Comparison of ENCODE assay signal across 13 cellular contexts in genomic region chr20:51106011-51106410, GRCh38.
DNase-seq lines count a peak whose midpoint lies in the region; ATAC-seq, FAIRE-seq and TF ChIP-seq lines count a peak whose summit lies in the region.
"Had no signal": no experiment of that assay in that cellular context is flagged by ENCODE, and none has a peak within 500 bp of the region (broad histone marks: within the 10 kb centered on the region; RNA-seq: fewer than 3 reads in every experiment).

No MANE protein-coding gene starts in this region.

- BruUV-seq in HepG2 (replicated peaks; lab: Mats Ljungman, UMichigan): no TSS peak

- no peak for TF ChIP-seq CTCF in HepG2 (CRISPR knock-in tag; IDR thresholded peaks at IDR 0.05)
- TF ChIP-seq CTCF in right lobe of liver (IDR thresholded peaks at IDR 0.05): no peak
- TF ChIP-seq CTCF in choroid plexus epithelial cell (conservative IDR thresholded peaks at IDR 0.05; ENCODE audit: low read depth, low read length): no peak

- H3K79me2 ChIP-seq in HepG2 (ENCODE audit: insufficient read depth, low read length): no peaks in the 10 kb centered on the region

- H2BK120ac ChIP-seq in neuronal stem cell (ENCODE audit: low read depth, low read length): no peak overlapping the region

- H4K20me1 ChIP-seq in HepG2 (ENCODE audit: insufficient read depth, low read length): no peaks in the 10 kb centered on the region
- H4K20me1 ChIP-seq: BLaER1 treated with 17β-estradiol and CSF1 and Interleukin-3, amounts not matched to agents 10 nM and 100 nM had no signal

- no peak overlapping the region for H3K23ac ChIP-seq in neuronal stem cell (ENCODE audit: low read depth, low read length, poor library complexity)

- TF ChIP-seq EP300 in HepG2 (IDR thresholded peaks at IDR 0.05; ENCODE audit: low read depth in 2 of 2, low read length in 2 of 2) (no peak), HepG2 (CRISPR knock-in tag; IDR thresholded peaks at IDR 0.05; ENCODE audit: borderline replicate concordance) (no peak)

- H3K36me3 ChIP-seq in HepG2 (replicated peaks in 1 of 2; ENCODE audit: control insufficient read depth in 1 of 2, insufficient read depth in 2 of 2, low read length in 2 of 2): no peaks in the 10 kb centered on the region
- no peaks in the 10 kb centered on the region for H3K36me3 ChIP-seq in right lobe of liver
- no peaks in the 10 kb centered on the region for H3K36me3 ChIP-seq in neuronal stem cell (replicated peaks in 1 of 2; ENCODE audit: control insufficient read depth in 2 of 2, insufficient read depth in 2 of 2, low read length in 2 of 2)
- H3K36me3 ChIP-seq: BLaER1 treated with 17β-estradiol and CSF1 and Interleukin-3, amounts not matched to agents 10 nM and 100 nM had no signal

- DNase-seq in HepG2 (ENCODE audit: low spot score): peak; percentile 15
- DNase-seq in right lobe of liver: no peak
- peak; percentile 83 for DNase-seq in choroid plexus epithelial cell (ENCODE audit: low read depth)
- DNase-seq in neuronal stem cell (ENCODE audit: low spot score): peak; percentile 35
- DNase-seq in NOMO-1 (lab: John Stamatoyannopoulos, UW; ENCODE audit: unreplicated experiment in 2 of 2): no peak
- DNase-seq in SW480 (ENCODE audit: low spot score): no peak
- DNase-seq: 8988T; CD4-positive, CD25-positive, alpha-beta regulatory T cell; DMS53; GOT3; H9 had no signal

- H3K18ac ChIP-seq in neuronal stem cell (ENCODE audit: low read length): no peak overlapping the region

- H4K91ac ChIP-seq in neuronal stem cell (ENCODE audit: low read depth, low read length, poor library complexity): no peak overlapping the region

- no peak overlapping the region for H4K8ac ChIP-seq in neuronal stem cell (ENCODE audit: low read depth, low read length)

- no peak for TF ChIP-seq POLR2A in HepG2 (IDR thresholded peaks at IDR 0.05; ENCODE audit: insufficient read depth in 1 of 2, low read depth in 2 of 2, low read length in 2 of 2)
- no peak for TF ChIP-seq POLR2A in right lobe of liver (IDR thresholded peaks at IDR 0.05)

- intact Hi-C loops in HepG2 (cut with micrococcal nuclease; ENCODE audit: unreplicated experiment) (no loop called here), right lobe of liver (cut with DNase I) (no loop called here)

- H3K9ac ChIP-seq in HepG2 (ENCODE audit: insufficient read depth, low read depth, low read length): no peak overlapping the region
- no peak overlapping the region for H3K9ac ChIP-seq in neuronal stem cell (ENCODE audit: low read depth, low read length, poor library complexity)
- H3K9ac ChIP-seq: BLaER1 treated with 17β-estradiol and CSF1 and Interleukin-3, amounts not matched to agents 10 nM and 100 nM had no signal

- CTCF ChIA-PET in HepG2 (lab: Yijun Ruan, JAX; ENCODE audit: low intra/inter-chr PET ratio, low total read pairs): no interaction called here

- H3K27me3 ChIP-seq in HepG2 (ENCODE audit: control insufficient read depth in 1 of 2, insufficient read depth in 2 of 2, low read length in 2 of 2) (peaks cover 3 to 50% of the 10 kb centered on the region in 2 experiments; a peak in 4 of 5 replicates), right lobe of liver (no peaks in the 10 kb centered on the region), neuronal stem cell (ENCODE audit: control insufficient read depth in 3 of 3, insufficient read depth in 3 of 3, low read depth in 1 of 3, low read length in 3 of 3) (peaks cover 0 to 6% (median 0%) of the 10 kb centered on the region in 3 experiments)
- H3K27me3 ChIP-seq: BLaER1 treated with 17β-estradiol and CSF1 and Interleukin-3, amounts not matched to agents 10 nM and 100 nM had no signal

- H2BK5ac ChIP-seq in neuronal stem cell (ENCODE audit: low read length): no peak overlapping the region

- in situ Hi-C loops in HepG2 (cut with HindIII; ENCODE audit: extremely low pct_ligation_motif_present, low pct_unique_long_range_greater_than_20kb): no loop called here

- TF ChIP-seq RAD21 in HepG2 (CRISPR knock-in tag; IDR thresholded peaks at IDR 0.05): no peak

- no peak overlapping the region for H2AK5ac ChIP-seq in neuronal stem cell (ENCODE audit: low read depth, low read length)

- POLR2A ChIA-PET in HepG2 (lab: Yijun Ruan, JAX): no interaction called here

- no peaks in the 10 kb centered on the region for H3K79me1 ChIP-seq in neuronal stem cell (ENCODE audit: low read depth, low read length)

- no peak overlapping the region for H3K14ac ChIP-seq in neuronal stem cell (ENCODE audit: low read length)

- H3K4me1 ChIP-seq in HepG2 (ENCODE audit: insufficient read depth, low read length) (no peaks in the 10 kb centered on the region), right lobe of liver (no peaks in the 10 kb centered on the region), neuronal stem cell (ENCODE audit: control insufficient read depth in 2 of 2, insufficient read depth in 1 of 2, low read depth in 1 of 2, low read length in 2 of 2) (peaks cover 2 to 3% of the 10 kb centered on the region in 2 donors)

- H3K4me3 ChIP-seq in HepG2 (replicated peaks in 1 of 3; ENCODE audit: insufficient read depth in 1 of 3, low read depth in 2 of 3, low read length in 3 of 3) (no peak overlapping the region), right lobe of liver (no peak overlapping the region), choroid plexus epithelial cell (ENCODE audit: low read depth, low read length) (no peak overlapping the region), neuronal stem cell (ENCODE audit: low read length in 2 of 2) (no peak overlapping the region)
- H3K4me3 ChIP-seq: BLaER1 treated with 17β-estradiol and CSF1 and Interleukin-3, amounts not matched to agents 10 nM and 100 nM had no signal

- H3K4ac ChIP-seq in neuronal stem cell (ENCODE audit: low read length): no peak overlapping the region

- FAIRE-seq in HepG2 (lab: Jason Lieb, UNC): no peak

- H2BK15ac ChIP-seq in neuronal stem cell (ENCODE audit: low read length): no peak overlapping the region

- no peak for ATAC-seq in HepG2
- no peak for ATAC-seq in right lobe of liver
- ATAC-seq in GM19023 (IDR thresholded peaks at IDR 0.05; ENCODE audit: unreplicated experiment): no peak

- no peak overlapping the region for H2BK12ac ChIP-seq in neuronal stem cell (ENCODE audit: low read length)

- no peak overlapping the region for H3K27ac ChIP-seq in HepG2 (ENCODE audit: extremely low read length, insufficient read depth, low read length)
- no peak overlapping the region for H3K27ac ChIP-seq in right lobe of liver
- H3K27ac ChIP-seq in neuronal stem cell (replicated peaks; ENCODE audit: low read length): no peak overlapping the region
- H3K27ac ChIP-seq: BLaER1 treated with 17β-estradiol and CSF1 and Interleukin-3, amounts not matched to agents 10 nM and 100 nM had no signal

- H2AFZ ChIP-seq in HepG2 (ENCODE audit: low read length): no peak overlapping the region
- no peak overlapping the region for H2AFZ ChIP-seq in neuronal stem cell (ENCODE audit: low read length)

- H3K9me3 ChIP-seq in HepG2 (ENCODE audit: low read length) (no peaks in the 10 kb centered on the region), right lobe of liver (no peaks in the 10 kb centered on the region), neuronal stem cell (replicated peaks in 1 of 2; ENCODE audit: control insufficient read depth in 2 of 2, insufficient read depth in 1 of 2, low read depth in 1 of 2, low read length in 2 of 2) (no peaks in the 10 kb centered on the region)

- 50% methylated on average over 3 of the region's 3 CpGs for whole genome bisulfite sequencing in HepG2 (ENCODE audit: low lambda C conversion rate)
- 68% methylated on average over 3 of the region's 3 CpGs for WGBS in right lobe of liver (ENCODE audit: insufficient coverage, low coverage, low lambda C conversion rate, missing lambda C conversion rate)
- WGBS in neuronal stem cell (ENCODE audit: extremely low coverage in 2 of 2, insufficient read length in 2 of 2, insufficient replicate concordance in 1 of 2), 2 donors: no CpG with 5 or more reads among the region's 3 CpGs

- H3K4me2 ChIP-seq in HepG2 (ENCODE audit: low read depth, low read length) (no peak overlapping the region), neuronal stem cell (ENCODE audit: insufficient read depth, low read length, poor library complexity, severe bottlenecking) (no peak overlapping the region)
- H3K4me2 ChIP-seq: BLaER1 treated with 17β-estradiol and CSF1 and Interleukin-3, amounts not matched to agents 10 nM and 100 nM had no signal

TF ChIP-seq in HepG2, 621 proteins besides CTCF, POLR2A, EP300 and RAD21:
- TF ChIP-seq SPEN (CRISPR knock-in tag; IDR thresholded peaks at IDR 0.05; ENCODE audit: low read depth) (no peak), ERF (CRISPR knock-in tag; IDR thresholded peaks at IDR 0.05) (no peak), HMGXB3 (CRISPR knock-in tag; IDR thresholded peaks at IDR 0.05; ENCODE audit: borderline replicate concordance) (no peak)
TF ChIP-seq in HepG2: peak in this region for 0.

Comparison
In these comparisons a context has a peak if more than half of its experiments do, and no peak if none do; other contexts are left out.
1. DNase-seq: peak in HepG2 (single experiment), choroid plexus epithelial cell (single experiment) and neuronal stem cell (single experiment); none in right lobe of liver (0 of 3), NOMO-1 (0 of 2) and SW480 (single experiment).